Comparison of ENCODE assay signal across 21 cellular contexts in genomic region chr3:88991496-88991895, GRCh38.
"Had no signal": no experiment of that assay in that cellular context is flagged by ENCODE, and none has a peak within 500 bp of the region (broad histone marks: within the 10 kb centered on the region; RNA-seq: fewer than 3 reads in every experiment).

No MANE protein-coding gene starts in this region.

- H3K27me3 Mint-ChIP-seq: type B pancreatic cell had no signal

- DNase-seq: activated CD4-positive, alpha-beta T cell treated with anti-CD3 and anti-CD28 coated beads for 48 hours; activated naive CD4-positive, alpha-beta T cell; body of pancreas; cerebellar nuclear complex; dermis blood vessel endothelial cell; endodermal cell; glutamatergic neuron; immature natural killer cell; mesenchymal stem cell; nephron progenitor cell; psoas muscle; sigmoid colon; stimulated activated CD4-positive, alpha-beta T cell treated with anti-CD3 and anti-CD28 coated beads, Interleukin-4, amount 100 ng/mL, for 1 hour; stimulated activated CD8-positive, alpha-beta memory T cell treated with anti-CD3 and anti-CD28 coated beads, Interleukin-4, amount 100 ng/mL, for 48 hours; stimulated activated naive CD8-positive, alpha-beta T cell treated with anti-CD3 and anti-CD28 coated beads, Interleukin-15, Interleukin-2, amounts not matched to agents 100 U/mL and 50 U/mL, for 24 hours; T-helper 1 cell had no signal

- H3K4me1 ChIP-seq: body of pancreas, psoas muscle, sigmoid colon, suprapubic skin had no signal

- H3K27ac Mint-ChIP-seq: activated T-helper 1 cell treated with anti-CD3 and anti-CD28 coated beads, Interleukin-12 subunit alpha, Interleukin-12 subunit beta, Interleukin-2, Interleukin-4 antibody, amounts not matched to agents 30 ng/mL and 10 ng/mL and 1 ng/mL, durations not matched to agents 14 hours and 24 hours and 36 hours; endodermal cell; immature natural killer cell; nephron progenitor cell; type B pancreatic cell had no signal

- ATAC-seq: body of pancreas; esophagus mucosa; left lobe of liver; psoas muscle; stimulated activated naive CD8-positive, alpha-beta T cell treated with anti-CD3 and anti-CD28 coated beads, Interleukin-15, Interleukin-2, amounts not matched to agents 100 U/mL and 50 U/mL, for 24 hours had no signal

- H3K36me3 ChIP-seq: sigmoid colon, suprapubic skin had no signal

- H3K9me3 Mint-ChIP-seq: activated T-helper 1 cell treated with anti-CD3 and anti-CD28 coated beads, Interleukin-12 subunit alpha, Interleukin-12 subunit beta, Interleukin-2, Interleukin-4 antibody, amounts not matched to agents 30 ng/mL and 10 ng/mL and 1 ng/mL, durations not matched to agents 14 hours and 24 hours and 36 hours; endodermal cell; nephron progenitor cell; type B pancreatic cell had no signal

- H3K9me3 ChIP-seq: body of pancreas, psoas muscle, sigmoid colon, suprapubic skin had no signal

- H3K4me1 Mint-ChIP-seq: endodermal cell, immature natural killer cell, nephron progenitor cell had no signal

- H3K27me3 ChIP-seq: body of pancreas, sigmoid colon, suprapubic skin had no signal

- H3K27ac ChIP-seq: body of pancreas, psoas muscle, sigmoid colon, suprapubic skin had no signal

- H3K4me3 Mint-ChIP-seq: activated T-helper 1 cell treated with anti-CD3 and anti-CD28 coated beads, Interleukin-12 subunit alpha, Interleukin-12 subunit beta, Interleukin-2, Interleukin-4 antibody, amounts not matched to agents 30 ng/mL and 10 ng/mL and 1 ng/mL, durations not matched to agents 14 hours and 24 hours and 36 hours; endodermal cell; immature natural killer cell; nephron progenitor cell; type B pancreatic cell had no signal

- H3K4me3 ChIP-seq: body of pancreas, psoas muscle, sigmoid colon, suprapubic skin had no signal

- H3K36me3 Mint-ChIP-seq: immature natural killer cell, type B pancreatic cell had no signal
